In the genomic region with DNA sequence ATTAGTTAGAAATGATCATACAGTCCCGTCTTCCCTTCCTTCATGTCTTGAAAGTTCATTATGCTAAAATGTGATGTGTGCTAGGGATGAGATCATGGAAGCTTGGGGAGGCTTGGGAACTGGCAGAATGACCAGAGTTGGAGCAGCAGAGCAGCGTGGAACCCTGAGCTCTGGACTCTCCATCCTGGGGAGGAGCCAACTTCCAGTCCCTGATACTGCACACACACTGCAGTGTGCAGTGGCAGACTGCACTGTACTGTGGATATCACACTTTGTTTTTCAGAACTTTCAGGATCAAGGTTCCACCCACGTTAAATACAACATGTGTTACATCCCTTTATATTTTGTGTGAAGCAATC, we compare ENCODE assay signal across 20 cellular contexts. TPM values are rescaled to one million over a fixed set of nuclear protein-coding genes. Genes with fewer than 3 reads are reported as not detected.
DNase-seq lines count a peak whose midpoint lies in the region; ATAC-seq, FAIRE-seq and TF ChIP-seq lines count a peak whose summit lies in the region.
"Had no signal": no experiment of that assay in that cellular context is flagged by ENCODE, and none has a peak within 500 bp of the region (broad histone marks: within the 10 kb centered on the region; RNA-seq: fewer than 3 reads in every experiment).

No MANE protein-coding gene starts in this region.

- no peaks in the 10 kb centered on the region for H3K9me3 ChIP-seq in pancreas

- DNase-seq in pancreas (no peak), COLO829 (ENCODE audit: low spot score) (no peak)
- DNase-seq: ACHN; CD4-positive, alpha-beta memory T cell; DND-41; GM23248; KG1; NCI-H1092; NCI-H2081; NK-92 treated with Interleukin-12 subunit alpha and Interleukin-12 subunit beta, amount 100 ng/mL, for 24 hours; OCI-M1 had no signal

- H3K4me2 ChIP-seq in KMS-11: peak overlapping the region; percentile 59

- no peaks in the 10 kb centered on the region for H3K4me1 Mint-ChIP-seq in activated T-helper 17 cell treated with anti-CD3 and anti-CD28 coated beads, Interleukin-2, amount 50 U/mL, for 72 hours
- H3K4me1 Mint-ChIP-seq: B cell; CD4-positive, alpha-beta memory T cell had no signal

- H3K9ac ChIP-seq in KMS-11: peak overlapping the region; percentile 32; the same call in 1 of the 2 replicates
- H3K9ac ChIP-seq: GM23248 had no signal

- no peaks in the 10 kb centered on the region for H3K79me2 ChIP-seq in KMS-11 (ENCODE audit: insufficient read depth, low read depth)

- peak overlapping the region; percentile 55 for H3K27ac ChIP-seq in C4-2B
- H3K27ac ChIP-seq in KMS-11: peak overlapping the region; percentile 88
- peak overlapping the region; percentile 22 for H3K27ac ChIP-seq in layer of hippocampus (ENCODE audit: low read depth, low read length)
- H3K27ac ChIP-seq in pancreas: no peak overlapping the region
- H3K27ac ChIP-seq: GM23248 had no signal

- no peak for FAIRE-seq in pancreas (lab: Jason Lieb, UNC)
- FAIRE-seq: D721Med, G401.6 had no signal

- no peak overlapping the region for H2AFZ ChIP-seq in KMS-11 (ENCODE audit: low read depth)
- H2AFZ ChIP-seq: GM23248 had no signal

- no peaks in the 10 kb centered on the region for H4K20me1 ChIP-seq in KMS-11 (ENCODE audit: insufficient read depth)

- H3K27ac Mint-ChIP-seq in activated T-helper 17 cell treated with anti-CD3 and anti-CD28 coated beads, Interleukin-2, amount 50 U/mL, for 72 hours: no peak overlapping the region
- H3K27ac Mint-ChIP-seq: B cell; CD4-positive, alpha-beta memory T cell had no signal

- no peaks in the 10 kb centered on the region for H3K9me3 Mint-ChIP-seq in activated T-helper 17 cell treated with anti-CD3 and anti-CD28 coated beads, Interleukin-2, amount 50 U/mL, for 72 hours

- WGBS in pancreas, 2 donors: 50 to 51% methylated on average over 3 of the region's 3 CpGs

- ATAC-seq in pancreas (peak in 3 of 4 donors; percentile 35 to 55 (median 44)), HG03565 (IDR thresholded peaks at IDR 0.05; ENCODE audit: unreplicated experiment) (no peak)
- no peak for ATAC-seq in activated T-helper 17 cell treated with anti-CD3 and anti-CD28 coated beads, Interleukin-2, amount 50 U/mL, for 72 hours (replicated peaks)
- ATAC-seq in activated CD4-positive, CD25-positive, alpha-beta regulatory T cell treated with anti-CD3 and anti-CD28 coated beads, Interleukin-2, amount 50 U/mL, for 24 hours: no peak

- H3K27me3 ChIP-seq in KMS-11 (ENCODE audit: insufficient read depth, low read depth) (no peaks in the 10 kb centered on the region), layer of hippocampus (ENCODE audit: control insufficient read depth, insufficient read depth, low read length) (no peaks in the 10 kb centered on the region), pancreas (no peaks in the 10 kb centered on the region)

- no peaks in the 10 kb centered on the region for H3K36me3 ChIP-seq in KMS-11 (ENCODE audit: insufficient read depth)
- H3K36me3 ChIP-seq in pancreas: no peaks in the 10 kb centered on the region

- H3K27me3 Mint-ChIP-seq in activated T-helper 17 cell treated with anti-CD3 and anti-CD28 coated beads, Interleukin-2, amount 50 U/mL, for 72 hours: peaks cover 15% of the 10 kb centered on the region

- H3K36me3 Mint-ChIP-seq in activated T-helper 17 cell treated with anti-CD3 and anti-CD28 coated beads, Interleukin-2, amount 50 U/mL, for 72 hours (ENCODE audit: low read depth): no peaks in the 10 kb centered on the region
- H3K36me3 Mint-ChIP-seq: CD4-positive, alpha-beta memory T cell had no signal

- H3K4me3 ChIP-seq in KMS-11 (IDR thresholded peaks at IDR 0.05; ENCODE audit: insufficient read depth, low read depth, low read length): no peak overlapping the region
- H3K4me3 ChIP-seq in pancreas: no peak overlapping the region
- H3K4me3 ChIP-seq: GM23248 had no signal

- intact Hi-C loops in pancreas (cut with DNase I): no loop called here

- H3K4me1 ChIP-seq in KMS-11 (ENCODE audit: low read depth, poor library complexity, severe bottlenecking): peaks cover 68% of the 10 kb centered on the region
- peaks cover 3 to 8% (median 7%) of the 10 kb centered on the region in 3 donors for H3K4me1 ChIP-seq in pancreas

- no peak for TF ChIP-seq CTCF in C4-2B (conservative IDR thresholded peaks at IDR 0.05)
- no peak for TF ChIP-seq CTCF in KMS-11 (conservative IDR thresholded peaks at IDR 0.05; ENCODE audit: low read depth, low read length)
- no peak for TF ChIP-seq CTCF in pancreas (IDR thresholded peaks at IDR 0.05)

- no peak overlapping the region for H3K4me3 Mint-ChIP-seq in activated T-helper 17 cell treated with anti-CD3 and anti-CD28 coated beads, Interleukin-2, amount 50 U/mL, for 72 hours
- H3K4me3 Mint-ChIP-seq: B cell; CD4-positive, alpha-beta memory T cell had no signal

RNA-seq across cellular contexts. Expression of a gene that starts 27.3 kb away (rescaled TPM):
- 10 to 100 TPM in 1 of 6 donors, 1 to 10 TPM in 5; 3.5 to 16.1 (median 5.6) TPM for total RNA-seq in pancreas
- polyA plus RNA-seq in pancreas: 1 to 10 TPM; 6.2 to 6.8 TPM
- 1 to 10 TPM in 1 of 2 donors, under 1 TPM in 1; 0.95 to 1.0 TPM for total RNA-seq in activated T-helper 17 cell treated with anti-CD3 and anti-CD28 coated beads, Interleukin-2, amount 50 U/mL, for 72 hours
- total RNA-seq: GM23248 had no signal
- polyA plus RNA-seq: CD4-positive, alpha-beta memory T cell; GM23248 had no signal

RNA-seq across cellular contexts. Expression of a gene that starts 40.6 kb away (rescaled TPM):
- 1 to 10 TPM; 3.0 to 6.1 (median 5.0) TPM for total RNA-seq in pancreas
- polyA plus RNA-seq in pancreas: 1 to 10 TPM; 4.7 to 9.6 TPM
- 1 to 10 TPM; 5.8 to 8.6 TPM for total RNA-seq in activated T-helper 17 cell treated with anti-CD3 and anti-CD28 coated beads, Interleukin-2, amount 50 U/mL, for 72 hours

Comparison
In these comparisons a context has a peak if more than half of its experiments do, and no peak if none do; other contexts are left out.
1. H3K27ac ChIP-seq: peak in C4-2B (single experiment), KMS-11 (single experiment) and layer of hippocampus (single experiment); none in pancreas (0 of 4).
2. ATAC-seq: peak in pancreas (3 of 4); none in activated T-helper 17 cell treated with anti-CD3 and anti-CD28 coated beads, Interleukin-2, amount 50 U/mL, for 72 hours (single experiment), HG03565 (single experiment) and activated CD4-positive, CD25-positive, alpha-beta regulatory T cell treated with anti-CD3 and anti-CD28 coated beads, Interleukin-2, amount 50 U/mL, for 24 hours (0 of 2).